In genomic region chr10:3314445-3315085, GRCh38 we compare ENCODE assay signal across 7 cellular contexts.
DNase-seq lines count a peak whose midpoint lies in the region; ATAC-seq, FAIRE-seq and TF ChIP-seq lines count a peak whose summit lies in the region.
"Not testable (repeated sequence)": the region's sequence is repeated elsewhere in the genome, so short reads cannot be mapped to it uniquely, and the experiment has no call there.

No MANE protein-coding gene starts in this region.

- H3K4me3 Mint-ChIP-seq in Calu3 (ENCODE audit: low read depth, unreplicated experiment); T-helper 1 cell treated with Interleukin-12 subunit alpha and Interleukin-12 subunit beta and Interleukin-4 antibody, amounts not matched to agents 30 μg/mL and 1 μg/mL, for 36 hours; activated naive CD4-positive, alpha-beta T cell treated with anti-CD3 and anti-CD28 coated beads for 36 hours; effector memory CD8-positive, alpha-beta T cell; stimulated activated memory B cell treated with anti-CD40 and anti-IgM and Interleukin-4, amounts not matched to agents 10 μg/mL and 1 μg/mL and 100 μg/mL, for 72 hours: not testable (repeated sequence)

- no CpG with 5 or more reads among the region's 5 CpGs for WGBS in mesendoderm (ENCODE audit: extremely low coverage, insufficient coverage, low lambda C conversion rate)

- H3K4me1 ChIP-seq in mesendoderm (ENCODE audit: control insufficient read depth, low read depth, low read length) = not testable (repeated sequence)

- H2BK15ac ChIP-seq in mesendoderm (replicated peaks; ENCODE audit: low read depth) = not testable (repeated sequence)

- H4K8ac ChIP-seq in mesendoderm (ENCODE audit: low read depth, low read length) = not testable (repeated sequence)

- CTCF ChIA-PET in Calu3 (lab: Charles Lee); activated naive CD4-positive, alpha-beta T cell treated with anti-CD3 and anti-CD28 coated beads for 36 hours (lab: Charles Lee): not testable (repeated sequence)

- H4K5ac ChIP-seq in mesendoderm (ENCODE audit: low read length) = not testable (repeated sequence)

- peak; percentile 52 for FAIRE-seq in HTR-8/SVneo (lab: Jason Lieb, UNC)

- intact Hi-C loops in Calu3 (cut with micrococcal nuclease; ENCODE audit: unreplicated experiment) = not testable (repeated sequence)
- intact Hi-C loops in activated naive CD4-positive, alpha-beta T cell treated with anti-CD3 and anti-CD28 coated beads for 36 hours (cut with micrococcal nuclease) = loop anchor here (5.0 kb wide), 1 partner anchor 1338 kb away; no protein-coding TSS in a partner anchor

- H2AK5ac ChIP-seq in mesendoderm (ENCODE audit: low read length) = not testable (repeated sequence)

- H3K4me2 ChIP-seq in mesendoderm (ENCODE audit: low read length) = not testable (repeated sequence)

- not testable (repeated sequence) for H3K23ac ChIP-seq in mesendoderm (ENCODE audit: low read length)

- not testable (repeated sequence) for TF ChIP-seq CTCF in Calu3 (IDR thresholded peaks at IDR 0.05; ENCODE audit: unreplicated experiment)

- H3K79me1 ChIP-seq in mesendoderm (ENCODE audit: low read length) = not testable (repeated sequence)

- not testable (repeated sequence) for H3K9ac ChIP-seq in mesendoderm (ENCODE audit: low read length)

- not testable (repeated sequence) for H3K18ac ChIP-seq in mesendoderm (ENCODE audit: low read length)

- not testable (repeated sequence) for H3K4me1 Mint-ChIP-seq in Calu3 (ENCODE audit: low read depth, unreplicated experiment); T-helper 1 cell treated with Interleukin-12 subunit alpha and Interleukin-12 subunit beta and Interleukin-4 antibody, amounts not matched to agents 30 μg/mL and 1 μg/mL, for 36 hours (ENCODE audit: low read depth); effector memory CD8-positive, alpha-beta T cell (ENCODE audit: low read depth in 2 of 2); stimulated activated memory B cell treated with anti-CD40 and anti-IgM and Interleukin-4, amounts not matched to agents 10 μg/mL and 1 μg/mL and 100 μg/mL, for 72 hours
- H3K4me1 Mint-ChIP-seq in activated naive CD4-positive, alpha-beta T cell treated with anti-CD3 and anti-CD28 coated beads for 36 hours (ENCODE audit: low read depth) = peaks cover 11% of the 10 kb centered on the region

- not testable (repeated sequence) for H3K56ac ChIP-seq in mesendoderm (ENCODE audit: low read length)

- not testable (repeated sequence) for H3K79me2 ChIP-seq in mesendoderm (ENCODE audit: control insufficient read depth, insufficient read depth, low read length)

- H2BK5ac ChIP-seq in mesendoderm (ENCODE audit: low read length) = not testable (repeated sequence)

- H3K4me3 ChIP-seq in mesendoderm (ENCODE audit: low read length) = not testable (repeated sequence)

- H3K27me3 ChIP-seq in mesendoderm (ENCODE audit: insufficient read depth, low read length, poor library complexity) = not testable (repeated sequence)

- peaks cover 50% of the 10 kb centered on the region for H3K27me3 Mint-ChIP-seq in Calu3 (ENCODE audit: unreplicated experiment)
- H3K27me3 Mint-ChIP-seq in T-helper 1 cell treated with Interleukin-12 subunit alpha and Interleukin-12 subunit beta and Interleukin-4 antibody, amounts not matched to agents 30 μg/mL and 1 μg/mL, for 36 hours (ENCODE audit: low read depth) = peaks cover 41% of the 10 kb centered on the region
- peaks cover 23% of the 10 kb centered on the region for H3K27me3 Mint-ChIP-seq in activated naive CD4-positive, alpha-beta T cell treated with anti-CD3 and anti-CD28 coated beads for 36 hours (ENCODE audit: low read depth)
- peaks cover 46 to 67% of the 10 kb centered on the region in 2 donors for H3K27me3 Mint-ChIP-seq in effector memory CD8-positive, alpha-beta T cell
- H3K27me3 Mint-ChIP-seq in stimulated activated memory B cell treated with anti-CD40 and anti-IgM and Interleukin-4, amounts not matched to agents 10 μg/mL and 1 μg/mL and 100 μg/mL, for 72 hours = peaks cover 37% of the 10 kb centered on the region

- H3K4ac ChIP-seq in mesendoderm (ENCODE audit: low read depth, low read length) = not testable (repeated sequence)

- BruUV-seq in Calu3 (replicated peaks; lab: Mats Ljungman, UMichigan) = not testable (repeated sequence)

- not testable (repeated sequence) for DNase-seq in Calu3; HTR-8/SVneo (ENCODE audit: insufficient read length, low spot score); effector memory CD8-positive, alpha-beta T cell
- DNase-seq in activated naive CD4-positive, alpha-beta T cell treated with anti-CD3 and anti-CD28 coated beads for 36 hours = peak; percentile 9
- peak; percentile 46 for DNase-seq in mesendoderm

- H3K36me3 ChIP-seq in mesendoderm (ENCODE audit: control insufficient read depth, insufficient read depth, low read length) = not testable (repeated sequence)

- H3K27ac Mint-ChIP-seq in Calu3 (ENCODE audit: unreplicated experiment) = peak overlapping the region; percentile 16
- H3K27ac Mint-ChIP-seq in T-helper 1 cell treated with Interleukin-12 subunit alpha and Interleukin-12 subunit beta and Interleukin-4 antibody, amounts not matched to agents 30 μg/mL and 1 μg/mL, for 36 hours = peak overlapping the region; percentile 46
- H3K27ac Mint-ChIP-seq in activated naive CD4-positive, alpha-beta T cell treated with anti-CD3 and anti-CD28 coated beads for 36 hours = not testable (repeated sequence)
- H3K27ac Mint-ChIP-seq in effector memory CD8-positive, alpha-beta T cell = peak overlapping the region; percentile 24 to 47
- H3K27ac Mint-ChIP-seq in stimulated activated memory B cell treated with anti-CD40 and anti-IgM and Interleukin-4, amounts not matched to agents 10 μg/mL and 1 μg/mL and 100 μg/mL, for 72 hours = peak overlapping the region; percentile 27

- H2BK120ac ChIP-seq in mesendoderm (ENCODE audit: low read depth, low read length) = not testable (repeated sequence)

- not testable (repeated sequence) for ATAC-seq in effector memory CD8-positive, alpha-beta T cell (replicated peaks); stimulated activated memory B cell treated with anti-CD40 and anti-IgM and Interleukin-4, amounts not matched to agents 10 μg/mL and 1 μg/mL and 100 μg/mL, for 72 hours

- not testable (repeated sequence) for H3K36me3 Mint-ChIP-seq in Calu3 (ENCODE audit: insufficient read depth, unreplicated experiment); T-helper 1 cell treated with Interleukin-12 subunit alpha and Interleukin-12 subunit beta and Interleukin-4 antibody, amounts not matched to agents 30 μg/mL and 1 μg/mL, for 36 hours (ENCODE audit: low read depth); activated naive CD4-positive, alpha-beta T cell treated with anti-CD3 and anti-CD28 coated beads for 36 hours (ENCODE audit: low read depth); effector memory CD8-positive, alpha-beta T cell (ENCODE audit: insufficient read depth); stimulated activated memory B cell treated with anti-CD40 and anti-IgM and Interleukin-4, amounts not matched to agents 10 μg/mL and 1 μg/mL and 100 μg/mL, for 72 hours

- H3K9me3 Mint-ChIP-seq in Calu3 (ENCODE audit: low read depth, unreplicated experiment); T-helper 1 cell treated with Interleukin-12 subunit alpha and Interleukin-12 subunit beta and Interleukin-4 antibody, amounts not matched to agents 30 μg/mL and 1 μg/mL, for 36 hours; activated naive CD4-positive, alpha-beta T cell treated with anti-CD3 and anti-CD28 coated beads for 36 hours; effector memory CD8-positive, alpha-beta T cell: not testable (repeated sequence)
- H3K9me3 Mint-ChIP-seq in stimulated activated memory B cell treated with anti-CD40 and anti-IgM and Interleukin-4, amounts not matched to agents 10 μg/mL and 1 μg/mL and 100 μg/mL, for 72 hours = peaks cover 11% of the 10 kb centered on the region

- not testable (repeated sequence) for H3K27ac ChIP-seq in mesendoderm (ENCODE audit: low read depth, low read length)
